In the genomic region with DNA sequence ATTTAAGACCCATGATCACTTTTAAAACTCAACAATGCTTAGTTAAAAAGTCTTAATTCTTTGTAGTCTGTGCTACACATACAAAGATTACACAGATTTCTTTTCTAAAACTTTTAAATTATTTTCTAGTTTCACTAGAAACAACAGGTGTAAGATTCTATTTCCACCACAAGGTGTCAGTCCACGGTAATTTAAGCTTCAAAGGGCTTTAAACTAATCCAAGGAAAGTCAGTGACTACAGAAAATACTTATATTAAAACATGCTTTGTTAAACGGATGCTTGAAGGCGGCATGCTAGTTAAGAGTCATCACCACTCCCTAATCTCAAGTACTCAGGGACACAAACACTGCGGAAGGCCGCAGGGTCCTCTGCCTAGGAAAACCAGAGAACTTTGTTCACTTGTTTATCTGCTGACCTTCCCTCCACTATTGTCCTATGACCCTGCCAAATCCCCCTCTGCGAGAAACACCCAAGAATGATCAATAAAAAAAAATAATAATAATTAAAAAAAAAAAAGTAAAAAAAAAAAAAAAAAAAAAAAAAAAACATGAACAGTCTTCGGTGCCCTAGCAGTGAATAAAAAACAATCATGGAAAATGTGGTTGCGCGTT, we compare ENCODE assay signal across 8 cellular contexts. TPM values are rescaled to one million over a fixed set of nuclear protein-coding genes. Genes with fewer than 3 reads are reported as not detected.
DNase-seq lines count a peak whose midpoint lies in the region; FAIRE-seq and TF ChIP-seq lines count a peak whose summit lies in the region.
"Not testable (repeated sequence)": the region's sequence is repeated elsewhere in the genome, so short reads cannot be mapped to it uniquely, and the experiment has no call there.

No MANE protein-coding gene starts in this region.

- not testable (repeated sequence) for H3K27me3 ChIP-seq in AG04450 (ENCODE audit: control insufficient read depth, insufficient read depth, low read length)

- H3K4me3 ChIP-seq in AG04450 (ENCODE audit: low read depth, low read length) = not testable (repeated sequence)

- CTCF ChIA-PET in AG04450 (lab: Charles Lee) (interaction anchor here (0.6 to 3.5 kb wide), 16 partner anchors 59 to 1924 kb away, joined by 3 to 83 read pairs (median 6); partner anchors contain the start of gene STEAP2), GM10248 (lab: Yijun Ruan, JAX) (interaction anchor here (0.6 to 5.1 kb wide), 15 partner anchors 11 to 276 kb away, joined by 3 to 78 read pairs (median 4); partner anchors contain the start of genes GTPBP10 and STEAP2)

- not testable (repeated sequence) for H3K27ac ChIP-seq in AG04450 (ENCODE audit: low read depth, low read length)

- peak; percentile 29 for DNase-seq in AG04450 (ENCODE audit: low read depth, low spot score)
- DNase-seq in GM10248 (ENCODE audit: extremely low spot score) = peak; percentile 17
- peak; percentile 14 for DNase-seq in HTR-8/SVneo (ENCODE audit: insufficient read length, low spot score)
- DNase-seq in NCI-H345 (lab: John Stamatoyannopoulos, UW) = peak; percentile 41
- peak; percentile 17 for DNase-seq in SKM-1 (lab: John Stamatoyannopoulos, UW; ENCODE audit: unreplicated experiment)
- DNase-seq in dermis blood vessel endothelial cell = peak; percentile 75
- DNase-seq in iris pigment epithelial cell (ENCODE audit: low read depth) = peak; percentile 80
- DNase-seq in pulmonary artery endothelial cell (ENCODE audit: low read depth, low spot score) = peak; percentile 47

- TF ChIP-seq CTCF in AG04450 (IDR thresholded peaks at IDR 0.05; ENCODE audit: low read depth, low read length) (peak; percentile 46), GM10248 (IDR thresholded peaks at IDR 0.05; ENCODE audit: control extremely low read depth, extremely low read depth, low read depth, missing control alignments) (peak; percentile 50)

- not testable (repeated sequence) for FAIRE-seq in HTR-8/SVneo (lab: Jason Lieb, UNC)

- H3K9me3 ChIP-seq in AG04450 (ENCODE audit: control insufficient read depth, insufficient read depth, low read length) = not testable (repeated sequence)

- POLR2A ChIA-PET in AG04450 (lab: Yijun Ruan, JAX) = interaction anchor here (0.7 kb wide), 2 partner anchors 71 to 79 kb away, joined by 6 to 8 read pairs; no protein-coding TSS in a partner anchor
- POLR2A ChIA-PET in GM10248 (lab: Yijun Ruan, JAX) = not testable (repeated sequence)

RNA-seq across cellular contexts. Expression of gene STEAP1, which starts 1.5 kb away (rescaled TPM):
- polyA plus RNA-seq in AG04450 (2011; rRNA removed) = 6.8 and 10.1 TPM in 2 replicates
- 1.2 and 2.4 TPM in 2 replicates for polyA minus RNA-seq in AG04450 (2011; rRNA and poly(A)+ RNA removed)
- 11.1 and 27.6 TPM in 2 replicates for total RNA-seq in dermis blood vessel endothelial cell
- total RNA-seq in pulmonary artery endothelial cell = 18.6 and 40.1 TPM in 2 replicates

RNA-seq across cellular contexts. Expression of gene STEAP2, which starts 58.8 kb away (rescaled TPM):
- polyA plus RNA-seq in AG04450 (2011; rRNA removed) = 5.4 and 6.4 TPM in 2 replicates
- 3.3 and 7.6 TPM in 2 replicates for polyA minus RNA-seq in AG04450 (2011; rRNA and poly(A)+ RNA removed)
- total RNA-seq in dermis blood vessel endothelial cell (1.4 and 1.7 TPM in 2 replicates), pulmonary artery endothelial cell (2.3 and 5.2 TPM in 2 replicates)

Comparison
In these comparisons a context has a peak if more than half of its experiments do, and no peak if none do; other contexts are left out.
1. DNase-seq: peak in every context shown above with its lines; median percentile 80 in iris pigment epithelial cell; 75 in dermis blood vessel endothelial cell; 47 in pulmonary artery endothelial cell; 41 in NCI-H345; 29 in AG04450; 17 in GM10248; 17 in SKM-1; 14 in HTR-8/SVneo.